ENCODE assay signal across 22 cellular contexts in the genomic region with DNA sequence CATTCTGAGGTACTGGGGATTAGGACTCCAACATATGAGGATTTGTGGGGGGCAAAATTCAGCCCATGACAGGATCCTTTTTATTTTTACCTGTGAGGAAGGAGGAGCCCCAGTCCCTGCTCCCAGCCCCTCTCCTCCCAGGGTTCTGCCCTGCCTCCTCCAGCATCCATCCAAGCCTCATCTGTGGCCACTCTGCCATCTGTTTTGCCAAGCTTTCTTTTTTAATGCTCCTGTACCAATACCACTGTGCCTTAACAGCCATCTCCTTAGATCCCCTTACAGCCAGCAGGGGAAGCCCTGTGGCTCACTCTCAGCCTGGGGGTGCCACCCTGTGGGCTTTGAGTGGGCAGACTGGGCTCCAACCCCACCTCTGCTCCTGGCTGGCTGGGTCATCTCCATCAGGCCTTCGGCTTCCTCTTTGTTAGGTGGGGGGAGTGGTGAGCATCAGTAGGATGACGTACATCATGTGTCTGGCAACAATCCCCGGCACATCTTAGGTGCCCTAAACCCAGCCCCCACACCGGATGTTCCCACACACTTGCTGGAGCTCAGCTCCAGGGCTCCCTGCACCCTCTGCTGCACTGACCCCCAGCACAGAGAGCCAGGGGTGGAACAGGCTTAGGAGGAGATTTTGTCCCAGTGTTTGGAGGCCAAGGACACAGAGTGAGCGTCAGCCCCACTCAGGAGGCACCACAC. TPM values are rescaled to one million over a fixed set of nuclear protein-coding genes. Genes with fewer than 3 reads are reported as not detected.
DNase-seq lines count a peak whose midpoint lies in the region; ATAC-seq, FAIRE-seq and TF ChIP-seq lines count a peak whose summit lies in the region.
"Had no signal": no experiment of that assay in that cellular context is flagged by ENCODE, and none has a peak within 500 bp of the region (broad histone marks: within the 10 kb centered on the region; RNA-seq: fewer than 3 reads in every experiment).

No MANE protein-coding gene starts in this region.

- no peak overlapping the region for H3K27ac ChIP-seq in H1 (ENCODE audit: low read depth, low read length)
- H3K27ac ChIP-seq: ascending aorta, SJSA1 had no signal

- no peaks in the 10 kb centered on the region for H3K9me3 ChIP-seq in H1 (ENCODE audit: insufficient read depth in 2 of 2, low read depth in 1 of 2, low read length in 1 of 2)
- H3K9me3 ChIP-seq: ascending aorta, SJSA1 had no signal

- no peaks in the 10 kb centered on the region for H3K36me3 ChIP-seq in H1 (ENCODE audit: control insufficient read depth in 2 of 4, insufficient read depth in 4 of 4, low read length in 3 of 4)
- H3K36me3 ChIP-seq: ascending aorta, SJSA1 had no signal

- POLR2A ChIA-PET in H1 (lab: Charles Lee; ENCODE audit: partially characterized antibody): no interaction called here

- peaks cover 0 to 6% (median under 1%) of the 10 kb centered on the region in 4 experiments; a peak in 1 of 7 replicates for H3K4me1 ChIP-seq in H1 (replicated peaks in 1 of 4; ENCODE audit: control insufficient read depth in 3 of 4, insufficient read depth in 4 of 4, low read length in 3 of 4)
- H3K4me1 ChIP-seq: ascending aorta, SJSA1 had no signal

- WGBS in H1 (ENCODE audit: extremely low coverage in 1 of 2, insufficient coverage in 1 of 2, insufficient read length in 1 of 2, insufficient replicate concordance in 2 of 2, low coverage in 1 of 2, low lambda C conversion rate in 2 of 2, missing lambda C conversion rate in 1 of 2), 2 experiments: 90% methylated on average over 5 of the region's 5 CpGs; no CpG with 5 or more reads in 1 of the 2 experiments

- H2BK20ac ChIP-seq in H1 (ENCODE audit: low read length): no peak overlapping the region

- H4K20me1 ChIP-seq in H1 (replicated peaks in 1 of 2; ENCODE audit: control insufficient read depth in 1 of 2, insufficient read depth in 2 of 2, low read length in 2 of 2): peaks cover 0 to 1% of the 10 kb centered on the region in 2 experiments

- TF ChIP-seq POLR2A in H1 (IDR thresholded peaks at IDR 0.05; ENCODE audit: control extremely low read depth in 1 of 2, low read depth in 2 of 2, low read length in 2 of 2): no peak

- H2AFZ ChIP-seq in H1 (ENCODE audit: low read length): no peak overlapping the region

- no peak overlapping the region for H3K4ac ChIP-seq in H1 (replicated peaks; ENCODE audit: insufficient read length, low read depth, low read length)

- H3K4me3 Mint-ChIP-seq in activated T-cell treated with anti-CD3 and anti-CD28 coated beads, Interleukin-2, amount 50 U/mL, for 24 hours: no peak overlapping the region
- H3K4me3 Mint-ChIP-seq in activated T-cell treated with anti-CD3 and anti-CD28 coated beads, Interleukin-2, amount 50 U/mL, for 4 hours: no peak overlapping the region
- H3K4me3 Mint-ChIP-seq in stimulated activated naive B cell treated with anti-CD40 and anti-IgM and Interleukin-4, amounts not matched to agents 10 μg/mL and 1 μg/mL and 100 μg/mL, for 72 hours: no peak overlapping the region
- H3K4me3 Mint-ChIP-seq in stimulated activated naive CD8-positive, alpha-beta T cell treated with anti-CD3 and anti-CD28 coated beads, Interleukin-15, amount 100 ng/mL, for 72 hours: no peak overlapping the region
- H3K4me3 Mint-ChIP-seq: activated T-helper 17 cell treated with anti-CD3 and anti-CD28 coated beads, Interleukin-2, amount 50 U/mL, for 72 hours; CD8-positive, alpha-beta T cell; mesothelial cell of epicardium; stimulated activated memory B cell treated with anti-CD40 and anti-IgM and Interleukin-4, amounts not matched to agents 10 μg/mL and 1 μg/mL and 100 μg/mL, for 72 hours had no signal

- no peak overlapping the region for H3K23ac ChIP-seq in H1 (ENCODE audit: insufficient read length)

- H2BK5ac ChIP-seq in H1 (ENCODE audit: low read depth, low read length): no peak overlapping the region

- no peak for ATAC-seq in activated T-cell treated with anti-CD3 and anti-CD28 coated beads, Interleukin-2, amount 50 U/mL, for 4 hours
- ATAC-seq in stimulated activated naive B cell treated with anti-CD40 and anti-IgM and Interleukin-4, amounts not matched to agents 10 μg/mL and 1 μg/mL and 100 μg/mL, for 72 hours (replicated peaks): no peak
- ATAC-seq in stimulated activated naive CD8-positive, alpha-beta T cell treated with anti-CD3 and anti-CD28 coated beads, Interleukin-15, amount 100 ng/mL, for 72 hours: no peak
- no peak for ATAC-seq in HG03457 (IDR thresholded peaks at IDR 0.05; ENCODE audit: unreplicated experiment)
- no peak for ATAC-seq in HG02588 (IDR thresholded peaks at IDR 0.05; ENCODE audit: unreplicated experiment)
- ATAC-seq: activated T-helper 17 cell treated with anti-CD3 and anti-CD28 coated beads, Interleukin-2, amount 50 U/mL, for 72 hours; CD8-positive, alpha-beta T cell; esophagus mucosa; HCT116; stimulated activated memory B cell treated with anti-CD40 and anti-IgM and Interleukin-4, amounts not matched to agents 10 μg/mL and 1 μg/mL and 100 μg/mL, for 72 hours had no signal

- H4K5ac ChIP-seq in H1 (ENCODE audit: insufficient read length, low read depth, low read length): no peak overlapping the region

- H3K4me2 ChIP-seq in H1 (ENCODE audit: insufficient read depth in 1 of 2, low read depth in 2 of 2, low read length in 2 of 2): no peak overlapping the region

- no peaks in the 10 kb centered on the region for H3K79me1 ChIP-seq in H1 (ENCODE audit: low read depth, low read length)

- CTCF ChIA-PET in H1 (lab: Charles Lee; ENCODE audit: partially characterized antibody): interaction anchor here (1.0 to 18.9 kb wide), 4 partner anchors 23 to 171 kb away, joined by 3 to 237 read pairs (median 3); no protein-coding TSS in a partner anchor

- H3K4me1 Mint-ChIP-seq in activated T-cell treated with anti-CD3 and anti-CD28 coated beads, Interleukin-2, amount 50 U/mL, for 24 hours (ENCODE audit: low read depth): no peaks in the 10 kb centered on the region
- no peaks in the 10 kb centered on the region for H3K4me1 Mint-ChIP-seq in activated T-cell treated with anti-CD3 and anti-CD28 coated beads, Interleukin-2, amount 50 U/mL, for 4 hours (ENCODE audit: low read depth)
- H3K4me1 Mint-ChIP-seq in stimulated activated naive B cell treated with anti-CD40 and anti-IgM and Interleukin-4, amounts not matched to agents 10 μg/mL and 1 μg/mL and 100 μg/mL, for 72 hours: peaks cover 3% of the 10 kb centered on the region in 2 donors
- no peaks in the 10 kb centered on the region for H3K4me1 Mint-ChIP-seq in stimulated activated naive CD8-positive, alpha-beta T cell treated with anti-CD3 and anti-CD28 coated beads, Interleukin-15, amount 100 ng/mL, for 72 hours
- H3K4me1 Mint-ChIP-seq: activated T-helper 17 cell treated with anti-CD3 and anti-CD28 coated beads, Interleukin-2, amount 50 U/mL, for 72 hours; stimulated activated memory B cell treated with anti-CD40 and anti-IgM and Interleukin-4, amounts not matched to agents 10 μg/mL and 1 μg/mL and 100 μg/mL, for 72 hours had no signal

- H3K27ac Mint-ChIP-seq in activated T-cell treated with anti-CD3 and anti-CD28 coated beads, Interleukin-2, amount 50 U/mL, for 24 hours: no peak overlapping the region
- H3K27ac Mint-ChIP-seq in stimulated activated naive B cell treated with anti-CD40 and anti-IgM and Interleukin-4, amounts not matched to agents 10 μg/mL and 1 μg/mL and 100 μg/mL, for 72 hours: peak overlapping the region; percentile 49
- H3K27ac Mint-ChIP-seq in stimulated activated naive CD8-positive, alpha-beta T cell treated with anti-CD3 and anti-CD28 coated beads, Interleukin-15, amount 100 ng/mL, for 72 hours: peak overlapping the region in 1 of 2 donors; percentile 72
- H3K27ac Mint-ChIP-seq: activated T-helper 17 cell treated with anti-CD3 and anti-CD28 coated beads, Interleukin-2, amount 50 U/mL, for 72 hours; CD8-positive, alpha-beta T cell; mesothelial cell of epicardium; stimulated activated memory B cell treated with anti-CD40 and anti-IgM and Interleukin-4, amounts not matched to agents 10 μg/mL and 1 μg/mL and 100 μg/mL, for 72 hours had no signal

- H3K27me3 Mint-ChIP-seq in activated T-cell treated with anti-CD3 and anti-CD28 coated beads, Interleukin-2, amount 50 U/mL, for 24 hours: peaks cover 34% of the 10 kb centered on the region
- H3K27me3 Mint-ChIP-seq in activated T-cell treated with anti-CD3 and anti-CD28 coated beads, Interleukin-2, amount 50 U/mL, for 4 hours (ENCODE audit: low read depth): peaks cover 31% of the 10 kb centered on the region
- H3K27me3 Mint-ChIP-seq in stimulated activated naive B cell treated with anti-CD40 and anti-IgM and Interleukin-4, amounts not matched to agents 10 μg/mL and 1 μg/mL and 100 μg/mL, for 72 hours: peaks cover 62 to 76% of the 10 kb centered on the region in 2 donors
- peaks cover 51% of the 10 kb centered on the region for H3K27me3 Mint-ChIP-seq in stimulated activated naive CD8-positive, alpha-beta T cell treated with anti-CD3 and anti-CD28 coated beads, Interleukin-15, amount 100 ng/mL, for 72 hours

- TF ChIP-seq RAD21 in H1 (IDR thresholded peaks at IDR 0.05 in 1 of 2, conservative IDR thresholded peaks at IDR 0.05 in 1 of 2; ENCODE audit: low read depth in 2 of 2, low read length in 2 of 2): no peak

- H3K79me2 ChIP-seq in H1 (ENCODE audit: control insufficient read depth in 1 of 2, insufficient read depth in 2 of 2, low read length in 2 of 2): no peaks in the 10 kb centered on the region

- TF ChIP-seq CTCF in H1 (IDR thresholded peaks at IDR 0.05; ENCODE audit: control extremely low read depth in 1 of 3, insufficient read depth in 1 of 3, low read depth in 1 of 3, low read length in 3 of 3): no peak

- no peaks in the 10 kb centered on the region for H3K23me2 ChIP-seq in H1 (ENCODE audit: low read depth, low read length)

- H3K9ac ChIP-seq in H1 (replicated peaks in 1 of 4; ENCODE audit: extremely low read depth in 1 of 4, low read depth in 3 of 4, low read length in 3 of 4): no peak overlapping the region

- H3K18ac ChIP-seq in H1 (ENCODE audit: extremely low read depth, low read length): no peak overlapping the region

- no peak overlapping the region for H2AK5ac ChIP-seq in H1 (ENCODE audit: low read depth, low read length)

- H2BK120ac ChIP-seq in H1 (replicated peaks; ENCODE audit: low read depth, low read length): no peak overlapping the region

- peak overlapping the region; percentile 38; the same call in 1 of the 2 replicates for H4K8ac ChIP-seq in H1 (ENCODE audit: extremely low read depth, insufficient read depth, low read length)

- H3K14ac ChIP-seq in H1 (ENCODE audit: insufficient read length): no peak overlapping the region

- H2BK12ac ChIP-seq in H1 (ENCODE audit: low read depth, low read length): no peak overlapping the region

- H3K4me3 ChIP-seq in H1 (ENCODE audit: extremely low read depth in 1 of 4, insufficient read depth in 2 of 4, low read depth in 3 of 4, low read length in 4 of 4): no peak overlapping the region
- H3K4me3 ChIP-seq: ascending aorta, SJSA1 had no signal

- no peak for TF ChIP-seq EP300 in H1 (IDR thresholded peaks at IDR 0.05; ENCODE audit: borderline replicate concordance in 1 of 2, low read depth in 2 of 2, low read length in 2 of 2)

- H3K9me3 Mint-ChIP-seq in activated T-cell treated with anti-CD3 and anti-CD28 coated beads, Interleukin-2, amount 50 U/mL, for 24 hours: no peaks in the 10 kb centered on the region
- H3K9me3 Mint-ChIP-seq in activated T-cell treated with anti-CD3 and anti-CD28 coated beads, Interleukin-2, amount 50 U/mL, for 4 hours: no peaks in the 10 kb centered on the region
- H3K9me3 Mint-ChIP-seq in stimulated activated naive B cell treated with anti-CD40 and anti-IgM and Interleukin-4, amounts not matched to agents 10 μg/mL and 1 μg/mL and 100 μg/mL, for 72 hours: peaks cover 0 to 1% of the 10 kb centered on the region in 2 donors
- no peaks in the 10 kb centered on the region for H3K9me3 Mint-ChIP-seq in stimulated activated naive CD8-positive, alpha-beta T cell treated with anti-CD3 and anti-CD28 coated beads, Interleukin-15, amount 100 ng/mL, for 72 hours
- H3K9me3 Mint-ChIP-seq: activated T-helper 17 cell treated with anti-CD3 and anti-CD28 coated beads, Interleukin-2, amount 50 U/mL, for 72 hours; CD8-positive, alpha-beta T cell; mesothelial cell of epicardium had no signal

- H4K91ac ChIP-seq in H1 (replicated peaks; ENCODE audit: insufficient read length, low read length): no peak overlapping the region

- H3K36me3 Mint-ChIP-seq in activated T-cell treated with anti-CD3 and anti-CD28 coated beads, Interleukin-2, amount 50 U/mL, for 24 hours (ENCODE audit: low read depth): no peaks in the 10 kb centered on the region
- no peaks in the 10 kb centered on the region for H3K36me3 Mint-ChIP-seq in activated T-cell treated with anti-CD3 and anti-CD28 coated beads, Interleukin-2, amount 50 U/mL, for 4 hours (ENCODE audit: insufficient read depth)
- H3K36me3 Mint-ChIP-seq in stimulated activated naive B cell treated with anti-CD40 and anti-IgM and Interleukin-4, amounts not matched to agents 10 μg/mL and 1 μg/mL and 100 μg/mL, for 72 hours: no peaks in the 10 kb centered on the region
- H3K36me3 Mint-ChIP-seq: CD8-positive, alpha-beta T cell; mesothelial cell of epicardium; stimulated activated memory B cell treated with anti-CD40 and anti-IgM and Interleukin-4, amounts not matched to agents 10 μg/mL and 1 μg/mL and 100 μg/mL, for 72 hours had no signal

- peak; percentile 7 for DNase-seq in activated T-cell treated with anti-CD3 and anti-CD28 coated beads, Interleukin-2, amount 50 U/mL, for 24 hours
- DNase-seq in activated T-cell treated with anti-CD3 and anti-CD28 coated beads, Interleukin-2, amount 50 U/mL, for 4 hours: no peak
- DNase-seq in NCI-H524 treated with DMSO at 0.1 percent for 48 hours (lab: John Stamatoyannopoulos, UW) (peak; percentile 93), H1 (ENCODE audit: low read depth in 1 of 2, low spot score in 2 of 2) (no peak)
- no peak for DNase-seq in stimulated activated naive B cell treated with anti-CD40 and anti-IgM and Interleukin-4, amounts not matched to agents 10 μg/mL and 1 μg/mL and 100 μg/mL, for 72 hours
- DNase-seq in stimulated activated naive CD8-positive, alpha-beta T cell treated with anti-CD3 and anti-CD28 coated beads, Interleukin-15, amount 100 ng/mL, for 72 hours: no peak
- DNase-seq: ACHN; activated CD4-positive, alpha-beta T cell treated with anti-CD3 and anti-CD28 coated beads, Interleukin-2, amount 50 U/mL, for 4 hours; cortex of kidney; NCI-H1092; trophoblast cell had no signal

- H3K27me3 ChIP-seq in H1 (replicated peaks in 1 of 4; ENCODE audit: control insufficient read depth in 3 of 4, extremely low read depth in 1 of 4, insufficient read depth in 3 of 4, low read length in 3 of 4): no peaks in the 10 kb centered on the region
- H3K27me3 ChIP-seq: ascending aorta, SJSA1 had no signal

- H2BK15ac ChIP-seq in H1 (ENCODE audit: low read length): 0 out of 2 replicates have a peak overlapping the region, but pooled peaks have one; percentile 10

- no peak for FAIRE-seq in H1 (lab: Jason Lieb, UNC)
- FAIRE-seq: G401.6 had no signal

- H3K56ac ChIP-seq in H1 (replicated peaks; ENCODE audit: insufficient read length, low read depth, low read length): no peak overlapping the region

RNA-seq across cellular contexts. Expression of gene CYP46A1, which starts 40.2 kb away (rescaled TPM):
- total RNA-seq in activated T-cell treated with anti-CD3 and anti-CD28 coated beads, Interleukin-2, amount 50 U/mL, for 4 hours: under 1 TPM; 0.08 to 0.32 (median 0.14) TPM
- total RNA-seq in H1 (2021; fragmentation: NEBNext Ultra II Directional; extraction: Animal tissue kit (Norgen Biotek cat#: 25700)): 0.71 and 1.3 TPM in 2 replicates
- 0.41 and 0.89 TPM in 2 replicates for polyA plus RNA-seq in H1 (2011; rRNA removed)
- 0.88 TPM for polyA plus RNA-seq in H1 (2011; cell fraction: cytosol; rRNA removed)
- 4.4 TPM for polyA plus RNA-seq in H1 (2011; cell fraction: nucleus; rRNA removed)
- polyA plus RNA-seq in H1 (2012, experiment 1 of 2): 0.60 to 1.6 TPM (median 0.87 TPM) in 4 replicates
- polyA plus RNA-seq in H1 (2012, experiment 2 of 2): 0.45 TPM
- 0.63 TPM for polyA plus RNA-seq in H1 (2013, experiment 1 of 2)
- polyA plus RNA-seq in H1 (2013, experiment 2 of 2): 0.57 TPM
- polyA minus RNA-seq in H1 (2011; rRNA and poly(A)+ RNA removed): 0.63 and 0.91 TPM in 2 replicates
- not detected for polyA minus RNA-seq in H1 (2011; cell fraction: cytosol; rRNA and poly(A)+ RNA removed)
- 1.9 TPM for polyA minus RNA-seq in H1 (2011; cell fraction: nucleus; rRNA and poly(A)+ RNA removed)
- total RNA-seq: ascending aorta, esophagus mucosa had no signal

Comparison
In these comparisons a context has a peak if more than half of its experiments do, and no peak if none do; other contexts are left out.
1. DNase-seq: peak in activated T-cell treated with anti-CD3 and anti-CD28 coated beads, Interleukin-2, amount 50 U/mL, for 24 hours (single experiment) and NCI-H524 treated with DMSO at 0.1 percent for 48 hours (single experiment); none in activated T-cell treated with anti-CD3 and anti-CD28 coated beads, Interleukin-2, amount 50 U/mL, for 4 hours (single experiment), H1 (0 of 2), stimulated activated naive B cell treated with anti-CD40 and anti-IgM and Interleukin-4, amounts not matched to agents 10 μg/mL and 1 μg/mL and 100 μg/mL, for 72 hours (single experiment) and stimulated activated naive CD8-positive, alpha-beta T cell treated with anti-CD3 and anti-CD28 coated beads, Interleukin-15, amount 100 ng/mL, for 72 hours (0 of 2).